ENCODE assay signal across 26 cellular contexts in the genomic region with DNA sequence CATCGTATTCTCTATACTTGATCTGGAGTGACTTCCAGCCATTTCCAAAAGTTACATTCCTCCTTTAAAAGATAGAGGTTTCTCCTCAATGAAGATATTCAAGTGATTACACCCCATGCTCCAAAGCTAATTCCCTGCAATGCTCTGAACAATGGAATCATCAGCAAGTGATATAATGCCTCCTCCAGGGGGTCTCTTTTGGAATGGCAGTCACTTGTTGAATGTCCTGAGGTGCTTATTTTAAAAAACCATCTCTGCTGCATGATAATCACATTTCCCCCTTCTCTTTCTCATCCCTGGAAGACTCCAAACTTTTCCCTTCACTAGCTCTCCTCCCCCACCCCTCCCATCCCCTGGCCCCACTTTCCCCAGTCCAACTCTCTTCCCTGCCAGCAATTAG. TPM values are rescaled to one million over a fixed set of nuclear protein-coding genes. Genes with fewer than 3 reads are reported as not detected.
"Had no signal": no experiment of that assay in that cellular context is flagged by ENCODE, and none has a peak within 500 bp of the region (broad histone marks: within the 10 kb centered on the region; RNA-seq: fewer than 3 reads in every experiment).

No MANE protein-coding gene starts in this region.

- H3K4me1 Mint-ChIP-seq: activated CD8-positive, alpha-beta memory T cell treated with anti-CD3 and anti-CD28 coated beads, Interleukin-2, amount 10 ng/mL, durations not matched to agents 7 days and 5 days; T-helper 17 cell had no signal

- H3K4me3 Mint-ChIP-seq: activated B cell treated with CpG ODN at 0.5 μM for 24 hours; activated CD4-positive, alpha-beta T cell treated with anti-CD3 and anti-CD28 coated beads, Interleukin-2, amount 10 ng/mL, durations not matched to agents 24 days and 14 days; activated CD8-positive, alpha-beta memory T cell treated with anti-CD3 and anti-CD28 coated beads, Interleukin-2, amount 10 ng/mL, durations not matched to agents 7 days and 5 days; activated naive CD8-positive, alpha-beta T cell treated with anti-CD3 and anti-CD28 coated beads, Interleukin-2, amount 50 U/mL, for 24 hours; activated T-cell treated with anti-CD3 and anti-CD28 coated beads, Interleukin-2, amount 50 U/mL, for 24 hours; central memory CD8-positive, alpha-beta T cell; T-helper 17 cell had no signal

- ATAC-seq: activated CD8-positive, alpha-beta memory T cell treated with anti-CD3 and anti-CD28 coated beads, Interleukin-2, amount 10 ng/mL, durations not matched to agents 7 days and 5 days; activated naive CD4-positive, alpha-beta T cell treated with anti-CD3 and anti-CD28 coated beads, Interleukin-2, amount 50 U/mL, for 72 hours; activated naive CD8-positive, alpha-beta T cell treated with anti-CD3 and anti-CD28 coated beads, Interleukin-2, amount 50 U/mL, for 24 hours; body of pancreas; PC-3; T-helper 17 cell had no signal

- DNase-seq: activated B cell treated with CpG ODN at 0.5 μM for 24 hours; activated CD4-positive, alpha-beta T cell treated with anti-CD3 and anti-CD28 coated beads for 1 hour; activated CD4-positive, alpha-beta T cell treated with anti-CD3 and anti-CD28 coated beads, Interleukin-2, amount 10 ng/mL, durations not matched to agents 24 days and 14 days; activated CD4-positive, alpha-beta T cell treated with anti-CD3 and anti-CD28 coated beads, Interleukin-2, amount 50 U/mL, for 48 hours; activated CD8-positive, alpha-beta memory T cell treated with anti-CD3 and anti-CD28 coated beads, Interleukin-2, amount 10 ng/mL, durations not matched to agents 7 days and 5 days; activated effector memory CD4-positive, alpha-beta T cell treated with anti-CD3 and anti-CD28 coated beads, Interleukin-2, amount 50 U/mL, for 16 hours; activated naive CD4-positive, alpha-beta T cell treated with Interleukin-2 at 50 U/mL for 16 hours; activated naive CD8-positive, alpha-beta T cell treated with anti-CD3 and anti-CD28 coated beads, Interleukin-2, amount 50 U/mL, for 24 hours; activated T-cell treated with anti-CD3 and anti-CD28 coated beads, Interleukin-2, amount 50 U/mL, for 24 hours; amniotic stem cell; body of pancreas; Karpas-422; MM.1S; NCI-H1105; NCI-H1436; NCI-H187; NCI-H2081; NCI-H510A treated with DMSO at 0.1 percent for 48 hours; NCI-H69; PC-3; SHP77; T-helper 17 cell; T-helper 9 cell had no signal

- H3K9me3 ChIP-seq: ascending aorta, body of pancreas had no signal

- H3K4me3 ChIP-seq: ascending aorta, body of pancreas had no signal

- H3K9me3 Mint-ChIP-seq: activated B cell treated with CpG ODN at 0.5 μM for 24 hours; activated naive CD8-positive, alpha-beta T cell treated with anti-CD3 and anti-CD28 coated beads, Interleukin-2, amount 50 U/mL, for 24 hours; central memory CD8-positive, alpha-beta T cell had no signal

- H3K4me1 ChIP-seq: ascending aorta, body of pancreas had no signal

- H3K27ac ChIP-seq: ascending aorta, body of pancreas had no signal

- H3K27ac Mint-ChIP-seq: activated B cell treated with CpG ODN at 0.5 μM for 24 hours; activated CD4-positive, alpha-beta T cell treated with anti-CD3 and anti-CD28 coated beads, Interleukin-2, amount 10 ng/mL, durations not matched to agents 24 days and 14 days; activated CD8-positive, alpha-beta memory T cell treated with anti-CD3 and anti-CD28 coated beads, Interleukin-2, amount 10 ng/mL, durations not matched to agents 7 days and 5 days; activated naive CD4-positive, alpha-beta T cell treated with anti-CD3 and anti-CD28 coated beads, Interleukin-2, amount 50 U/mL, for 72 hours; activated naive CD8-positive, alpha-beta T cell treated with anti-CD3 and anti-CD28 coated beads, Interleukin-2, amount 50 U/mL, for 24 hours; activated T-cell treated with anti-CD3 and anti-CD28 coated beads, Interleukin-2, amount 50 U/mL, for 24 hours; T-helper 17 cell had no signal

- H3K36me3 ChIP-seq: ascending aorta had no signal

RNA-seq across cellular contexts. Expression of a gene that starts 2.6 kb away (rescaled TPM):
- total RNA-seq: activated B cell treated with CpG ODN at 0.5 μM for 24 hours; activated CD4-positive, alpha-beta T cell treated with anti-CD3 and anti-CD28 coated beads, Interleukin-2, amount 10 ng/mL, durations not matched to agents 24 days and 14 days; activated CD8-positive, alpha-beta memory T cell treated with anti-CD3 and anti-CD28 coated beads, Interleukin-2, amount 10 ng/mL, durations not matched to agents 7 days and 5 days; activated naive CD4-positive, alpha-beta T cell treated with anti-CD3 and anti-CD28 coated beads, Interleukin-2, amount 50 U/mL, for 72 hours; ascending aorta; PC-3; T-helper 17 cell had no signal
